18 cellular contexts compared by ENCODE assay signal in the genomic region with DNA sequence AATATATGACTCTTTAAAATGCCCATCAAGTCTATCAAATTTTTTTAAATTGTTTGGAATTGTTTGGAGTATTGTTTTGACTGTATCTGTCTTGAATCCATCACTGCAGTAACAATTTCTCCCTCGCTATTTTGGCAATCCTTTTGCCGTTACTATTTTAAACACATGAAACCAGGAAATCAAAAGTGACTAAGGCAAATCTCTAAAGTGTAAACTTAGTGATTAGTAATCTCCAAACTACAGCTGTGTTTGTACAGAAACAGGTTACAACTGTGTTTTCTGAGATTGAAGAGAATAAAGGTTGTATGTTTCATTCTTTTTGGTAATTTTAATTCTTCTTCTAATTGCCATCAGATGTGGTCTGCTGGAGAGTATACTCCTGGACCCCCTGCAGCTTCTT.
"Had no signal": no experiment of that assay in that cellular context is flagged by ENCODE, and none has a peak within 500 bp of the region (broad histone marks: within the 10 kb centered on the region; RNA-seq: fewer than 3 reads in every experiment).

No MANE protein-coding gene starts in this region.

- H3K4me1 ChIP-seq: colonic mucosa, vagina had no signal

- H3K9me3 ChIP-seq: colonic mucosa, ovary, tibial artery, vagina had no signal

- H3K4me2 ChIP-seq: smooth muscle cell had no signal

- DNase-seq: activated CD4-positive, alpha-beta memory T cell treated with anti-CD3 and anti-CD28 coated beads for 36 hours; activated naive CD4-positive, alpha-beta T cell; activated T-cell treated with anti-CD3 and anti-CD28 coated beads, Interleukin-2, amount 50 U/mL, for 72 hours; aorta; caudate nucleus; colonic mucosa; effector memory CD4-positive, alpha-beta T cell; glutamatergic neuron; immature natural killer cell; left colon; ovary; right cardiac atrium; SW 1271; tibial artery had no signal

- ATAC-seq: activated CD4-positive, CD25-positive, alpha-beta regulatory T cell treated with anti-CD3 and anti-CD28 coated beads, Interleukin-2, amount 50 U/mL, for 24 hours; activated T-cell treated with anti-CD3 and anti-CD28 coated beads, Interleukin-2, amount 50 U/mL, for 72 hours; left colon; stimulated activated effector memory CD8-positive, alpha-beta T cell treated with anti-CD3 and anti-CD28 coated beads, Interleukin-12 subunit alpha, Interleukin-12 subunit beta, amount 100 ng/mL, for 72 hours had no signal

- H3K4me3 ChIP-seq: colonic mucosa, ovary, smooth muscle cell, tibial artery, vagina had no signal

- H3K36me3 ChIP-seq: colonic mucosa, ovary, tibial artery, vagina had no signal

- H3K27ac ChIP-seq: colonic mucosa, ovary, tibial artery, vagina had no signal

- H3K27me3 ChIP-seq: colonic mucosa, ovary, tibial artery, vagina had no signal
